ENCODE assay signal across 8 cellular contexts in genomic region chr6:27471365-27472115, GRCh38.
A peak's percentile ranks its signal among the peaks of the same experiment; 100 is the strongest.
DNase-seq lines count a peak whose midpoint lies in the region; ATAC-seq and TF ChIP-seq lines count a peak whose summit lies in the region.

No MANE protein-coding gene starts in this region.

- H3K4me3 ChIP-seq in KMS-11 (IDR thresholded peaks at IDR 0.05; ENCODE audit: insufficient read depth, low read depth, low read length): no peak overlapping the region
- H3K4me3 ChIP-seq in cardiac fibroblast (replicated peaks in 1 of 2; ENCODE audit: low read depth in 2 of 2, low read length in 2 of 2): peak overlapping the region; percentile 76 to 93

- no peaks in the 10 kb centered on the region for H4K20me1 ChIP-seq in KMS-11 (ENCODE audit: insufficient read depth)

- H3K4me2 ChIP-seq in KMS-11: peak overlapping the region; percentile 71

- peak overlapping the region; percentile 93; the same call in 1 of the 2 replicates for H2AFZ ChIP-seq in KMS-11 (ENCODE audit: low read depth)

- ATAC-seq in GM19328 (IDR thresholded peaks at IDR 0.05; ENCODE audit: unreplicated experiment): no peak

- no peaks in the 10 kb centered on the region for H3K27me3 ChIP-seq in KMS-11 (ENCODE audit: insufficient read depth, low read depth)

- DNase-seq in cardiac fibroblast (ENCODE audit: low read depth in 2 of 2) (no peak), nephron progenitor cell (no peak), T-helper 9 cell (no peak), foreskin melanocyte (no peak), NCI-H1436 treated with DMSO at 0.1 percent for 48 hours (lab: John Stamatoyannopoulos, UW) (no peak)

- H3K36me3 Mint-ChIP-seq in nephron progenitor cell (ENCODE audit: low read depth): peaks cover 45% of the 10 kb centered on the region

- H3K9me3 Mint-ChIP-seq in nephron progenitor cell: peaks cover 43% of the 10 kb centered on the region

- H3K27me3 Mint-ChIP-seq in nephron progenitor cell (ENCODE audit: low read depth, poor library complexity): peaks cover 17% of the 10 kb centered on the region

- H3K27ac Mint-ChIP-seq in nephron progenitor cell: no peak overlapping the region

- H3K27ac ChIP-seq in C4-2B: peak overlapping the region; percentile 87
- H3K27ac ChIP-seq in KMS-11: peak overlapping the region; percentile 92

- 0 out of 2 replicates have a peak, but pooled peaks cover 9% of the 10 kb centered on the region for H3K36me3 ChIP-seq in KMS-11 (ENCODE audit: insufficient read depth)

- H3K9ac ChIP-seq in KMS-11: peak overlapping the region; percentile 82

- no peak for TF ChIP-seq CTCF in C4-2B (conservative IDR thresholded peaks at IDR 0.05)
- TF ChIP-seq CTCF in KMS-11 (conservative IDR thresholded peaks at IDR 0.05; ENCODE audit: low read depth, low read length): no peak
- no peak for TF ChIP-seq CTCF in cardiac fibroblast (IDR thresholded peaks at IDR 0.05; ENCODE audit: low read depth, low read length)
- TF ChIP-seq CTCF in nephron progenitor cell (IDR thresholded peaks at IDR 0.05): no peak

- H3K4me1 Mint-ChIP-seq in nephron progenitor cell: peaks cover 32% of the 10 kb centered on the region

- H3K4me1 ChIP-seq in KMS-11 (ENCODE audit: low read depth, poor library complexity, severe bottlenecking): peaks cover 47% of the 10 kb centered on the region

- H3K79me2 ChIP-seq in KMS-11 (ENCODE audit: insufficient read depth, low read depth): peaks cover 27% of the 10 kb centered on the region; the same call in 1 of the 2 replicates

- peak overlapping the region; percentile 97 for H3K4me3 Mint-ChIP-seq in nephron progenitor cell
